In genomic region chr6:100881707-100882040, GRCh38 we compare ENCODE assay signal across 8 cellular contexts. TPM values are rescaled to one million over a fixed set of nuclear protein-coding genes. Genes with fewer than 3 reads are reported as not detected.
DNase-seq lines count a peak whose midpoint lies in the region; ATAC-seq and TF ChIP-seq lines count a peak whose summit lies in the region.

No MANE protein-coding gene starts in this region.

- DNase-seq in CD8-positive, alpha-beta T cell, result no peak
- no peak for DNase-seq in H7
- peak; percentile 54 for DNase-seq in SHP77 treated with DMSO at 0.1 percent for 48 hours (lab: John Stamatoyannopoulos, UW)
- no peak for DNase-seq in erythroblast (lab: John Stamatoyannopoulos, UW)
- DNase-seq in neuronal stem cell (ENCODE audit: low spot score), result no peak
- no peak for DNase-seq in NCI-H1048 (lab: John Stamatoyannopoulos, UW)

- H3K27me3 ChIP-seq in CD8-positive, alpha-beta T cell (ENCODE audit: insufficient read depth, low read length), result no peaks in the 10 kb centered on the region
- no peaks in the 10 kb centered on the region for H3K27me3 ChIP-seq in H7 (ENCODE audit: control insufficient read depth, insufficient read depth, low read length)
- no peaks in the 10 kb centered on the region for H3K27me3 ChIP-seq in neuronal stem cell (ENCODE audit: control insufficient read depth in 3 of 3, insufficient read depth in 3 of 3, low read depth in 1 of 3, low read length in 3 of 3)

- no peak for ATAC-seq in CD8-positive, alpha-beta T cell
- ATAC-seq in HG02571 (IDR thresholded peaks at IDR 0.05; ENCODE audit: unreplicated experiment) (no peak), GM18873 (IDR thresholded peaks at IDR 0.05; ENCODE audit: low FRiP score, unreplicated experiment) (no peak)

- H3K27ac Mint-ChIP-seq in CD8-positive, alpha-beta T cell, result peak overlapping the region; percentile 99

- peaks cover 28% of the 10 kb centered on the region for H3K4me1 ChIP-seq in CD8-positive, alpha-beta T cell (ENCODE audit: insufficient read depth, low read length)
- H3K4me1 ChIP-seq in neuronal stem cell (ENCODE audit: control insufficient read depth in 2 of 2, insufficient read depth in 1 of 2, low read depth in 1 of 2, low read length in 2 of 2), result peaks cover 1 to 3% of the 10 kb centered on the region in 2 donors

- H3K18ac ChIP-seq in neuronal stem cell (ENCODE audit: low read length), result no peak overlapping the region

- peak overlapping the region; percentile 63 for H3K4me2 ChIP-seq in neuronal stem cell (ENCODE audit: insufficient read depth, low read length, poor library complexity, severe bottlenecking)

- no peaks in the 10 kb centered on the region for H3K79me1 ChIP-seq in neuronal stem cell (ENCODE audit: low read depth, low read length)

- H3K9me3 Mint-ChIP-seq in CD8-positive, alpha-beta T cell, result no peaks in the 10 kb centered on the region

- no peak overlapping the region for H2AK5ac ChIP-seq in neuronal stem cell (ENCODE audit: low read depth, low read length)

- no peak overlapping the region for H3K14ac ChIP-seq in neuronal stem cell (ENCODE audit: low read length)

- no CpG with 5 or more reads among the region's 6 CpGs for WGBS in neuronal stem cell (ENCODE audit: extremely low coverage in 2 of 2, insufficient read length in 2 of 2, insufficient replicate concordance in 1 of 2), 2 donors

- CTCF ChIA-PET in CD8-positive, alpha-beta T cell (lab: Charles Lee), result interaction anchor here (1.4 to 1.7 kb wide), 2 partner anchors 10 to 16 kb away, joined by 3 read pairs; no protein-coding TSS in a partner anchor

- H3K9me3 ChIP-seq in CD8-positive, alpha-beta T cell (ENCODE audit: low read length), result no peaks in the 10 kb centered on the region
- H3K9me3 ChIP-seq in neuronal stem cell (replicated peaks in 1 of 2; ENCODE audit: control insufficient read depth in 2 of 2, insufficient read depth in 1 of 2, low read depth in 1 of 2, low read length in 2 of 2), result peaks cover 0 to 4% of the 10 kb centered on the region in 2 donors

- TF ChIP-seq POLR2A in erythroblast (IDR thresholded peaks at IDR 0.05; ENCODE audit: low read length), result peak; percentile 58

- peaks cover 12% of the 10 kb centered on the region for H3K36me3 Mint-ChIP-seq in CD8-positive, alpha-beta T cell

- H4K8ac ChIP-seq in neuronal stem cell (ENCODE audit: low read depth, low read length), result no peak overlapping the region

- TF ChIP-seq CTCF in CD8-positive, alpha-beta T cell (IDR thresholded peaks at IDR 0.05), result no peak

- H2BK120ac ChIP-seq in neuronal stem cell (ENCODE audit: low read depth, low read length), result no peak overlapping the region

- POLR2A ChIA-PET in CD8-positive, alpha-beta T cell (lab: Charles Lee), result interaction anchor here (0.8 to 1.1 kb wide), 4 partner anchors 13 to 165 kb away, joined by 3 read pairs; no protein-coding TSS in a partner anchor

- no peaks in the 10 kb centered on the region for H3K27me3 Mint-ChIP-seq in CD8-positive, alpha-beta T cell (ENCODE audit: low read depth)

- H2BK12ac ChIP-seq in neuronal stem cell (ENCODE audit: low read length), result no peak overlapping the region

- no peak overlapping the region for H3K23ac ChIP-seq in neuronal stem cell (ENCODE audit: low read depth, low read length, poor library complexity)

- peak overlapping the region; percentile 93 for H3K4me3 ChIP-seq in CD8-positive, alpha-beta T cell (ENCODE audit: low read depth, low read length)
- H3K4me3 ChIP-seq in H7 (ENCODE audit: insufficient read depth, low read depth, low read length), result peak overlapping the region; percentile 79
- peak overlapping the region; percentile 76 to 96 for H3K4me3 ChIP-seq in neuronal stem cell (ENCODE audit: low read length in 2 of 2)

- no peaks in the 10 kb centered on the region for H3K36me3 ChIP-seq in CD8-positive, alpha-beta T cell (ENCODE audit: insufficient read depth, low read length)
- H3K36me3 ChIP-seq in H7 (replicated peaks; ENCODE audit: control insufficient read depth, insufficient read depth, low read length), result no peaks in the 10 kb centered on the region
- H3K36me3 ChIP-seq in neuronal stem cell (replicated peaks in 1 of 2; ENCODE audit: control insufficient read depth in 2 of 2, insufficient read depth in 2 of 2, low read length in 2 of 2), result peaks cover 0 to 8% of the 10 kb centered on the region in 2 donors

- intact Hi-C loops in CD8-positive, alpha-beta T cell (cut with DNase I, micrococcal nuclease), result loop anchor here in 1 of 2 experiments (2.0 to 5.0 kb wide), 2 partner anchors 25 to 1459 kb away; no protein-coding TSS in a partner anchor

- H2AFZ ChIP-seq in neuronal stem cell (ENCODE audit: low read length), result peak overlapping the region; percentile 93

- no peak overlapping the region for H3K9ac ChIP-seq in neuronal stem cell (ENCODE audit: low read depth, low read length, poor library complexity)

- H3K27ac ChIP-seq in CD8-positive, alpha-beta T cell (ENCODE audit: low read depth, low read length), result peak overlapping the region; percentile 94
- H3K27ac ChIP-seq in neuronal stem cell (replicated peaks; ENCODE audit: low read length), result peak overlapping the region; percentile 17

- no peak overlapping the region for H3K4ac ChIP-seq in neuronal stem cell (ENCODE audit: low read length)

- no peak overlapping the region for H2BK15ac ChIP-seq in neuronal stem cell (ENCODE audit: low read length)

- peak overlapping the region; percentile 99 for H3K4me3 Mint-ChIP-seq in CD8-positive, alpha-beta T cell

- no peak overlapping the region for H2BK5ac ChIP-seq in neuronal stem cell (ENCODE audit: low read length)

- H4K91ac ChIP-seq in neuronal stem cell (ENCODE audit: low read depth, low read length, poor library complexity), result no peak overlapping the region

- peaks cover 46% of the 10 kb centered on the region for H3K4me1 Mint-ChIP-seq in CD8-positive, alpha-beta T cell (ENCODE audit: low read depth)

RNA-seq across cellular contexts. Expression of gene ASCC3, which starts 0.5 kb away (rescaled TPM):
- total RNA-seq in CD8-positive, alpha-beta T cell, result 10 to 100 TPM; 30.0 to 30.5 TPM
- 38.9 and 41.3 TPM in 2 replicates for total RNA-seq in H7 (2014; rRNA removed; shearing (Covaris generic))
- 16.9 TPM for polyA plus RNA-seq in neuronal stem cell (2013, experiment 1 of 2)
- 16.9 TPM for polyA plus RNA-seq in neuronal stem cell (2013, experiment 2 of 2)
